Comparison of ENCODE assay signal across 8 cellular contexts in the genomic region with DNA sequence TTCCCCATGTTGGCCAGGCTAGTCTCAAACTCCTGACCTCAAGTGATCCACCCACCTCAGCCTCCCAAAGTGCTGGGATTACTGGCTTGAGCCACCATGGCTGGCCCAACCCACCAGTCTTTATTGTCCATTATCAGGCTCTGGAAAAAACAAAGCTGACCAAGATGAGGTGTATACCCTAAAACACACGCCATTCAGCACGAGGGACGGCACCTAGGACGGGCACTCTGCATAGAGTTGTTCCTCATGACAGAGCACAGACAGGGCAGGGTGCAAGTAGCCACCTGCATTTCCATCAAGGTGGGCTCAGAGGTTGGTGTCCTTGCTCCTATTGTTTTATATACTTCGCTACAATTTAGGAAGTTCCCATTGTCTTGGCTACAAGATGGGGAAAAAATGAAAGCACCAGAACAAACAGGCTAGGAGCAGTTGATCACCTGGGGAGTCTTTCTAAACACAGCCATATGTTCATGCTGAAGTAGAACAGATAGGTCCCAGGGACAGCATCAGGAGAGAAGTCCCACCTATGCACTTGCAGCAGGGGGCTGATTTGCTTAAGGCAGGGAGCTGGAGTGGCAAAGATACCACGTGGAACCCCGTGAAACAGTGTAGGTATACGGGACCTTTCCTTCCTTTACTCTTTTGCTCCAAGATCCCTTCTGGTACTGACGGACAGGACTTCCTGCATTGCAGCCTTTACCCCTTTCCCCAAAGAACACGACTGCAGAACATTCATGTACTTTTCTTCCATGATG. TPM values are rescaled to one million over a fixed set of nuclear protein-coding genes. Genes with fewer than 3 reads are reported as not detected.
A peak's percentile ranks its signal among the peaks of the same experiment; 100 is the strongest.
DNase-seq lines count a peak whose midpoint lies in the region; ATAC-seq and TF ChIP-seq lines count a peak whose summit lies in the region.

No MANE protein-coding gene starts in this region.

- peak; percentile 33 for DNase-seq in activated effector memory CD4-positive, alpha-beta T cell treated with anti-CD3 and anti-CD28 coated beads, Interleukin-2, amount 50 U/mL, for 16 hours
- DNase-seq in activated effector memory CD4-positive, alpha-beta T cell treated with Interleukin-2 at 50 U/mL for 16 hours = no peak
- DNase-seq in esophagus muscularis mucosa (ENCODE audit: extremely low spot score) (peak; percentile 60), neural progenitor cell (ENCODE audit: low spot score) (no peak), COLO668 (lab: John Stamatoyannopoulos, UW; ENCODE audit: unreplicated experiment) (no peak), GM03348 (ENCODE audit: low spot score) (no peak)
- no peak for DNase-seq in activated CD8-positive, alpha-beta T cell treated with anti-CD3 and anti-CD28 coated beads, Interleukin-2, amount 10 ng/mL, durations not matched to agents 7 days and 5 days

- peaks cover 71% of the 10 kb centered on the region for H3F3A ChIP-seq in neural progenitor cell (ENCODE audit: low read depth)

- H3K36me3 Mint-ChIP-seq in neural progenitor cell = peaks cover 4% of the 10 kb centered on the region
- peaks cover 21% of the 10 kb centered on the region for H3K36me3 Mint-ChIP-seq in activated CD8-positive, alpha-beta T cell treated with anti-CD3 and anti-CD28 coated beads, Interleukin-2, amount 10 ng/mL, durations not matched to agents 7 days and 5 days (ENCODE audit: low read depth)

- H3K27me3 ChIP-seq in esophagus muscularis mucosa = peaks cover 0 to 1% (median 1%) of the 10 kb centered on the region in 4 donors
- no peaks in the 10 kb centered on the region for H3K27me3 ChIP-seq in neural progenitor cell

- no peak for ATAC-seq in activated CD8-positive, alpha-beta T cell treated with anti-CD3 and anti-CD28 coated beads, Interleukin-2, amount 10 ng/mL, durations not matched to agents 7 days and 5 days

- CTCF ChIA-PET in activated CD8-positive, alpha-beta T cell treated with anti-CD3 and anti-CD28 coated beads, Interleukin-2, amount 10 ng/mL, durations not matched to agents 7 days and 5 days (lab: Charles Lee) = interaction anchor here (1.0 to 9.9 kb wide), 20 partner anchors 9 to 154 kb away, joined by 3 to 166 read pairs (median 5); a partner anchor contains a TSS

- peaks cover 18% of the 10 kb centered on the region for H3K79me2 ChIP-seq in neural progenitor cell (ENCODE audit: low read depth)

- TF ChIP-seq CTCF in esophagus muscularis mucosa (IDR thresholded peaks at IDR 0.05) (no peak), neural progenitor cell (IDR thresholded peaks at IDR 0.05) (no peak)

- H3K9me3 Mint-ChIP-seq in neural progenitor cell = peaks cover 11% of the 10 kb centered on the region
- H3K9me3 Mint-ChIP-seq in activated CD8-positive, alpha-beta T cell treated with anti-CD3 and anti-CD28 coated beads, Interleukin-2, amount 10 ng/mL, durations not matched to agents 7 days and 5 days (ENCODE audit: insufficient read depth) = no peaks in the 10 kb centered on the region

- H4K20me1 ChIP-seq in neural progenitor cell (ENCODE audit: low read depth) = no peaks in the 10 kb centered on the region

- POLR2A ChIA-PET in activated CD8-positive, alpha-beta T cell treated with anti-CD3 and anti-CD28 coated beads, Interleukin-2, amount 10 ng/mL, durations not matched to agents 7 days and 5 days (lab: Charles Lee) = interaction anchor here (0.5 to 1.3 kb wide), 3 partner anchors 26 to 213 kb away, joined by 3 read pairs; a partner anchor contains a TSS

- H3K27me3 Mint-ChIP-seq in neural progenitor cell (ENCODE audit: insufficient read depth, low read depth) = peaks cover 15% of the 10 kb centered on the region
- no peaks in the 10 kb centered on the region for H3K27me3 Mint-ChIP-seq in activated CD8-positive, alpha-beta T cell treated with anti-CD3 and anti-CD28 coated beads, Interleukin-2, amount 10 ng/mL, durations not matched to agents 7 days and 5 days (ENCODE audit: low read depth)

- H3K4me3 ChIP-seq in esophagus muscularis mucosa (no peak overlapping the region), neural progenitor cell (no peak overlapping the region)

- TF ChIP-seq POLR2A in Raji (IDR thresholded peaks at IDR 0.05; ENCODE audit: insufficient read depth, low read depth, low read length) = 0 out of 2 replicates have a peak, but pooled peaks have one; percentile 20
- no peak for TF ChIP-seq POLR2A in esophagus muscularis mucosa (IDR thresholded peaks at IDR 0.05; ENCODE audit: low read depth)

- 89% methylated on average over 10 of the region's 10 CpGs for WGBS in esophagus muscularis mucosa

- TF ChIP-seq EP300 in esophagus muscularis mucosa (IDR thresholded peaks at IDR 0.05) = no peak

- no peak overlapping the region for H3K4me2 ChIP-seq in neural progenitor cell

- H3K27ac Mint-ChIP-seq in neural progenitor cell = no peak overlapping the region
- H3K27ac Mint-ChIP-seq in activated CD8-positive, alpha-beta T cell treated with anti-CD3 and anti-CD28 coated beads, Interleukin-2, amount 10 ng/mL, durations not matched to agents 7 days and 5 days = no peak overlapping the region

- intact Hi-C loops in esophagus muscularis mucosa (cut with DNase I) = loop anchor here (1.0 kb wide), 1 partner anchor 75 kb away; no protein-coding TSS in a partner anchor

- H3K9me3 ChIP-seq in esophagus muscularis mucosa (no peaks in the 10 kb centered on the region), neural progenitor cell (ENCODE audit: low read depth) (no peaks in the 10 kb centered on the region)

- H3K4me1 ChIP-seq in esophagus muscularis mucosa = peaks cover 28 to 45% (median 44%) of the 10 kb centered on the region in 4 donors
- peaks cover 27% of the 10 kb centered on the region for H3K4me1 ChIP-seq in neural progenitor cell

- no peak overlapping the region for H2AFZ ChIP-seq in neural progenitor cell (replicated peaks)

- H3K4me3 Mint-ChIP-seq in neural progenitor cell = no peak overlapping the region
- no peak overlapping the region for H3K4me3 Mint-ChIP-seq in activated CD8-positive, alpha-beta T cell treated with anti-CD3 and anti-CD28 coated beads, Interleukin-2, amount 10 ng/mL, durations not matched to agents 7 days and 5 days

- peaks cover 37% of the 10 kb centered on the region for H3K4me1 Mint-ChIP-seq in neural progenitor cell
- peaks cover 32% of the 10 kb centered on the region for H3K4me1 Mint-ChIP-seq in activated CD8-positive, alpha-beta T cell treated with anti-CD3 and anti-CD28 coated beads, Interleukin-2, amount 10 ng/mL, durations not matched to agents 7 days and 5 days (ENCODE audit: low read depth)

- peaks cover 0 to 26% (median 23%) of the 10 kb centered on the region in 4 donors for H3K36me3 ChIP-seq in esophagus muscularis mucosa
- H3K36me3 ChIP-seq in neural progenitor cell = no peaks in the 10 kb centered on the region

- H3K27ac ChIP-seq in esophagus muscularis mucosa (replicated peaks in 1 of 4) (peak overlapping the region in 1 of 4 donors; percentile 66), neural progenitor cell (no peak overlapping the region)

- H3K9ac ChIP-seq in neural progenitor cell = no peak overlapping the region

RNA-seq across cellular contexts. Expression of a gene that starts 4.5 kb away (rescaled TPM):
- total RNA-seq in esophagus muscularis mucosa = 100 to 1,000 TPM in 2 of 4 donors, 10 to 100 TPM in 2; 76.0 to 146 (median 108) TPM
- total RNA-seq in neural progenitor cell (ENCODE audit: low replicate concordance) = 37.8 and 100 TPM in 2 replicates
- total RNA-seq in activated CD8-positive, alpha-beta T cell treated with anti-CD3 and anti-CD28 coated beads, Interleukin-2, amount 10 ng/mL, durations not matched to agents 7 days and 5 days = 100 to 1,000 TPM; 170 to 190 TPM

RNA-seq across cellular contexts. Expression of a gene that starts 5.0 kb away (rescaled TPM):
- total RNA-seq in esophagus muscularis mucosa = 1 to 10 TPM in 1 of 4 donors, under 1 TPM in 2, not detected in 1; 0.13 to 1.7 (median 0.17) TPM
- 3.9 and 10.2 TPM in 2 replicates for total RNA-seq in neural progenitor cell (ENCODE audit: low replicate concordance)
- total RNA-seq in activated CD8-positive, alpha-beta T cell treated with anti-CD3 and anti-CD28 coated beads, Interleukin-2, amount 10 ng/mL, durations not matched to agents 7 days and 5 days = 10 to 100 TPM; 14.6 TPM

RNA-seq across cellular contexts. Expression of a gene that starts 28.3 kb away (rescaled TPM):
- total RNA-seq in esophagus muscularis mucosa (100 to 1,000 TPM in 2 of 4 donors, 10 to 100 TPM in 2; 54.5 to 176 (median 80.6) TPM), neural progenitor cell (ENCODE audit: low replicate concordance) (16.8 and 133 TPM in 2 replicates)
- total RNA-seq in activated CD8-positive, alpha-beta T cell treated with anti-CD3 and anti-CD28 coated beads, Interleukin-2, amount 10 ng/mL, durations not matched to agents 7 days and 5 days = 10 to 100 TPM; 53.2 to 57.7 TPM

RNA-seq across cellular contexts. Expression of a gene that starts 33.0 kb away (rescaled TPM):
- total RNA-seq in esophagus muscularis mucosa = 10 to 100 TPM; 13.3 to 18.7 (median 15.2) TPM
- 14.4 and 29.0 TPM in 2 replicates for total RNA-seq in neural progenitor cell (ENCODE audit: low replicate concordance)
- total RNA-seq in activated CD8-positive, alpha-beta T cell treated with anti-CD3 and anti-CD28 coated beads, Interleukin-2, amount 10 ng/mL, durations not matched to agents 7 days and 5 days = 10 to 100 TPM; 37.5 to 38.9 TPM

RNA-seq across cellular contexts. Expression of a gene that starts 39.1 kb away (rescaled TPM):
- total RNA-seq in esophagus muscularis mucosa = 10 to 100 TPM; 16.2 to 37.4 (median 23.4) TPM
- 19.3 and 30.4 TPM in 2 replicates for total RNA-seq in neural progenitor cell (ENCODE audit: low replicate concordance)
- 10 to 100 TPM; 13.4 to 15.0 TPM for total RNA-seq in activated CD8-positive, alpha-beta T cell treated with anti-CD3 and anti-CD28 coated beads, Interleukin-2, amount 10 ng/mL, durations not matched to agents 7 days and 5 days

Comparison
In these comparisons a context has a peak if more than half of its experiments do, and no peak if none do; other contexts are left out.
1. DNase-seq: peak in activated effector memory CD4-positive, alpha-beta T cell treated with anti-CD3 and anti-CD28 coated beads, Interleukin-2, amount 50 U/mL, for 16 hours (single experiment) and esophagus muscularis mucosa (single experiment); none in activated effector memory CD4-positive, alpha-beta T cell treated with Interleukin-2 at 50 U/mL for 16 hours (single experiment), neural progenitor cell (single experiment), activated CD8-positive, alpha-beta T cell treated with anti-CD3 and anti-CD28 coated beads, Interleukin-2, amount 10 ng/mL, durations not matched to agents 7 days and 5 days (single experiment), COLO668 (single experiment) and GM03348 (single experiment).